10 cellular contexts compared by ENCODE assay signal in genomic region chr10:44680764-44681163, GRCh38.
"Had no signal": no experiment of that assay in that cellular context is flagged by ENCODE, and none has a peak within 500 bp of the region (broad histone marks: within the 10 kb centered on the region; RNA-seq: fewer than 3 reads in every experiment).

No MANE protein-coding gene starts in this region.

- H3K36me3 Mint-ChIP-seq: IgD-negative memory B cell had no signal

- H3K9me3 ChIP-seq: HAP-1 had no signal

- H3K9me3 Mint-ChIP-seq: HFFc6 had no signal

- H3K27ac ChIP-seq: GM23248, HL-60 had no signal

- H3K4me3 ChIP-seq: GM23248, HAP-1 had no signal

- H3K4me1 Mint-ChIP-seq: IgD-negative memory B cell had no signal

- H3K27me3 Mint-ChIP-seq: IgD-negative memory B cell had no signal

- H3K4me3 Mint-ChIP-seq: HFFc6 had no signal

- H3K9ac ChIP-seq: GM23248 had no signal

- H3K36me3 ChIP-seq: HAP-1 had no signal

- ATAC-seq: HCT116, HepG2 had no signal

- DNase-seq: GM23248, GOT3, H7, HFFc6, KBM-7 had no signal

- H2AFZ ChIP-seq: GM23248 had no signal

- H3K27ac Mint-ChIP-seq: HFFc6, IgD-negative memory B cell had no signal

- H3K4me1 ChIP-seq: HAP-1 had no signal
